ENCODE assay signal across 22 cellular contexts in genomic region chr18:23547806-23548205, GRCh38. TPM values are rescaled to one million over a fixed set of nuclear protein-coding genes. Genes with fewer than 3 reads are reported as not detected.
DNase-seq lines count a peak whose midpoint lies in the region; ATAC-seq, FAIRE-seq and TF ChIP-seq lines count a peak whose summit lies in the region.
"Had no signal": no experiment of that assay in that cellular context is flagged by ENCODE, and none has a peak within 500 bp of the region (broad histone marks: within the 10 kb centered on the region; RNA-seq: fewer than 3 reads in every experiment).

No MANE protein-coding gene starts in this region.

- BruUV-seq in endothelial cell of umbilical vein (replicated peaks; lab: Mats Ljungman, UMichigan) (no TSS peak), HepG2 (replicated peaks; lab: Mats Ljungman, UMichigan) (no TSS peak)

- H3K4me2 ChIP-seq in endothelial cell of umbilical vein (ENCODE audit: insufficient read depth, low read length) (no peak overlapping the region), HepG2 (ENCODE audit: low read depth, low read length) (no peak overlapping the region)
- H3K4me2 ChIP-seq: BLaER1 treated with 17β-estradiol and CSF1 and Interleukin-3, amounts not matched to agents 10 nM and 100 nM had no signal

- DNase-seq in Caki2 (ENCODE audit: low read depth) (peak; percentile 72), NCI-H2227 treated with DMSO at 0.1 percent for 48 hours (lab: John Stamatoyannopoulos, UW) (peak; percentile 81), endothelial cell of umbilical vein (ENCODE audit: low read depth, low spot score) (no peak), HepG2 (ENCODE audit: low spot score) (peak; percentile 35), NCI-H2029 treated with DMSO at 0.1 percent for 48 hours (lab: John Stamatoyannopoulos, UW) (no peak), HAP-1 (ENCODE audit: low spot score in 2 of 2) (no peak), ovary (no peak)
- DNase-seq: activated T-cell treated with anti-CD3 and anti-CD28 coated beads, Interleukin-2, amount 50 U/mL, for 48 hours; glutamatergic neuron; NCI-H146; NCI-H526; nephron progenitor cell; right cardiac atrium; RPMI8226; stimulated activated CD4-positive, alpha-beta T cell treated with anti-CD3 and anti-CD28 coated beads, Interleukin-4, amount 100 ng/mL, for 4 hours; stimulated activated naive B cell treated with anti-CD40 and anti-IgM and Interleukin-4, amounts not matched to agents 10 μg/mL and 1 μg/mL and 100 μg/mL, for 72 hours; T-helper 9 cell; uterus had no signal

- in situ Hi-C loops in Caki2 (cut with HindIII; ENCODE audit: low pct_unique_long_range_greater_than_20kb, low sequenced_read_pairs) (no loop called here), HepG2 (cut with HindIII; ENCODE audit: extremely low pct_ligation_motif_present, low pct_unique_long_range_greater_than_20kb) (loop anchor here (5.0 kb wide), 1 partner anchor 39 kb away; the partner anchor contains the start of gene NPC1), HAP-1 (cut with MboI; ENCODE audit: low sequenced_read_pairs) (no loop called here)

- H3K9ac ChIP-seq in endothelial cell of umbilical vein (replicated peaks; ENCODE audit: extremely low read depth, insufficient read depth, low read length): no peak overlapping the region
- H3K9ac ChIP-seq in HepG2 (ENCODE audit: insufficient read depth, low read depth, low read length): no peak overlapping the region
- H3K9ac ChIP-seq: BLaER1 treated with 17β-estradiol and CSF1 and Interleukin-3, amounts not matched to agents 10 nM and 100 nM had no signal

- FAIRE-seq in endothelial cell of umbilical vein (lab: Jason Lieb, UNC): no peak
- FAIRE-seq in HepG2 (lab: Jason Lieb, UNC): no peak
- FAIRE-seq: GM19239 had no signal

- TF ChIP-seq CTCF in endothelial cell of umbilical vein (IDR thresholded peaks at IDR 0.05; ENCODE audit: extremely low read depth in 1 of 2, insufficient read depth in 1 of 2, low read depth in 1 of 2, low read length in 2 of 2) (no peak), HepG2 (CRISPR knock-in tag; IDR thresholded peaks at IDR 0.05) (no peak), ovary (IDR thresholded peaks at IDR 0.05) (no peak)

- H3K79me2 ChIP-seq in endothelial cell of umbilical vein (ENCODE audit: control insufficient read depth, insufficient read depth, low read length) (no peaks in the 10 kb centered on the region), HepG2 (ENCODE audit: insufficient read depth, low read length) (peaks cover 3% of the 10 kb centered on the region)

- peaks cover 10 to 13% of the 10 kb centered on the region in 2 experiments for H3K36me3 ChIP-seq in endothelial cell of umbilical vein (ENCODE audit: control insufficient read depth in 2 of 2, extremely low read depth in 1 of 2, insufficient read depth in 2 of 2, low read length in 2 of 2)
- H3K36me3 ChIP-seq in HepG2 (replicated peaks in 1 of 2; ENCODE audit: control insufficient read depth in 1 of 2, insufficient read depth in 2 of 2, low read length in 2 of 2): peaks cover 20 to 81% of the 10 kb centered on the region in 2 experiments
- H3K36me3 ChIP-seq in HAP-1 (replicated peaks): peaks cover 38% of the 10 kb centered on the region
- H3K36me3 ChIP-seq in ovary: no peaks in the 10 kb centered on the region
- H3K36me3 ChIP-seq: uterus had no signal

- dilution Hi-C loops in endothelial cell of umbilical vein (cut with MboI; ENCODE audit: extremely low pct_ligation_motif_present, low sequenced_read_pairs): no loop called here

- H3K27ac ChIP-seq in endothelial cell of umbilical vein (ENCODE audit: insufficient read depth, low read depth, low read length) (no peak overlapping the region), HepG2 (ENCODE audit: extremely low read length, insufficient read depth, low read length) (peak overlapping the region; percentile 75), ovary (no peak overlapping the region)
- H3K27ac ChIP-seq: BLaER1 treated with 17β-estradiol and CSF1 and Interleukin-3, amounts not matched to agents 10 nM and 100 nM; uterus had no signal

- CTCF ChIA-PET in endothelial cell of umbilical vein (lab: Charles Lee): interaction anchor here (0.8 to 1.9 kb wide), 4 partner anchors 32 to 155 kb away, joined by 3 to 9 read pairs (median 4); no protein-coding TSS in a partner anchor
- CTCF ChIA-PET in HepG2 (lab: Yijun Ruan, JAX; ENCODE audit: low intra/inter-chr PET ratio, low total read pairs): no interaction called here

- H3K9me3 ChIP-seq in endothelial cell of umbilical vein (replicated peaks; ENCODE audit: control insufficient read depth, insufficient read depth, low read length) (no peaks in the 10 kb centered on the region), HepG2 (ENCODE audit: low read length) (no peaks in the 10 kb centered on the region), HAP-1 (no peaks in the 10 kb centered on the region), ovary (no peaks in the 10 kb centered on the region)
- H3K9me3 ChIP-seq: BLaER1 treated with 17β-estradiol and CSF1 and Interleukin-3, amounts not matched to agents 10 nM and 100 nM; uterus had no signal

- H2AFZ ChIP-seq in endothelial cell of umbilical vein (ENCODE audit: low read depth, low read length) (no peak overlapping the region), HepG2 (ENCODE audit: low read length) (no peak overlapping the region)

- H3K9me1 ChIP-seq in endothelial cell of umbilical vein (replicated peaks; ENCODE audit: control insufficient read depth, extremely low read depth, insufficient read depth, low read length): no peaks in the 10 kb centered on the region

- WGBS in HepG2 (ENCODE audit: low lambda C conversion rate): 65% methylated on average over 3 of the region's 3 CpGs
- 61 to 84% (median 77%) methylated on average over 3 of the region's 3 CpGs for WGBS in ovary, 3 donors

- H3K27me3 ChIP-seq in endothelial cell of umbilical vein (ENCODE audit: control insufficient read depth in 2 of 2, insufficient read depth in 2 of 2, low read length in 2 of 2): no peaks in the 10 kb centered on the region
- no peaks in the 10 kb centered on the region for H3K27me3 ChIP-seq in HepG2 (ENCODE audit: control insufficient read depth in 1 of 2, insufficient read depth in 2 of 2, low read length in 2 of 2)
- H3K27me3 ChIP-seq in HAP-1 (ENCODE audit: low read depth): no peaks in the 10 kb centered on the region
- no peaks in the 10 kb centered on the region for H3K27me3 ChIP-seq in ovary
- H3K27me3 ChIP-seq: uterus had no signal

- TF ChIP-seq RAD21 in HepG2 (CRISPR knock-in tag; IDR thresholded peaks at IDR 0.05): no peak

- intact Hi-C loops in endothelial cell of umbilical vein (cut with micrococcal nuclease) (no loop called here), HepG2 (cut with micrococcal nuclease; ENCODE audit: unreplicated experiment) (loop anchor here (1.0 kb wide), 1 partner anchor 8 kb away; no protein-coding TSS in a partner anchor), ovary (cut with DNase I) (no loop called here)

- POLR2A ChIA-PET in endothelial cell of umbilical vein (lab: Charles Lee) (no interaction called here), HepG2 (lab: Yijun Ruan, JAX) (interaction anchor here (0.9 to 1.4 kb wide), 2 partner anchors 8 to 22 kb away, joined by 5 to 6 read pairs; no protein-coding TSS in a partner anchor)

- peak; percentile 57 for ATAC-seq in HepG2
- no peak for ATAC-seq in HG02623 (IDR thresholded peaks at IDR 0.05; ENCODE audit: unreplicated experiment)
- ATAC-seq: left lobe of liver; right cardiac atrium; stimulated activated naive B cell treated with anti-CD40 and anti-IgM and Interleukin-4, amounts not matched to agents 10 μg/mL and 1 μg/mL and 100 μg/mL, for 72 hours had no signal

- TF ChIP-seq EP300 in HepG2 (IDR thresholded peaks at IDR 0.05; ENCODE audit: low read depth in 2 of 2, low read length in 2 of 2) (no peak), HepG2 (CRISPR knock-in tag; IDR thresholded peaks at IDR 0.05; ENCODE audit: borderline replicate concordance) (no peak), ovary (IDR thresholded peaks at IDR 0.05) (no peak)

- H4K20me1 ChIP-seq in endothelial cell of umbilical vein (replicated peaks; ENCODE audit: control insufficient read depth, extremely low read depth, insufficient read depth, low read length) (no peaks in the 10 kb centered on the region), HepG2 (ENCODE audit: insufficient read depth, low read length) (no peaks in the 10 kb centered on the region)

- H3K4me3 ChIP-seq in endothelial cell of umbilical vein (replicated peaks in 1 of 3; ENCODE audit: insufficient read depth in 1 of 3, low read depth in 1 of 3, low read length in 3 of 3) (no peak overlapping the region), HepG2 (replicated peaks in 1 of 3; ENCODE audit: insufficient read depth in 1 of 3, low read depth in 2 of 3, low read length in 3 of 3) (no peak overlapping the region), HAP-1 (no peak overlapping the region), ovary (no peak overlapping the region)
- H3K4me3 ChIP-seq: BLaER1 treated with 17β-estradiol and CSF1 and Interleukin-3, amounts not matched to agents 10 nM and 100 nM; uterus had no signal

- TF ChIP-seq POLR2A in endothelial cell of umbilical vein (IDR thresholded peaks at IDR 0.05; ENCODE audit: low read depth, low read length) (no peak), HepG2 (IDR thresholded peaks at IDR 0.05; ENCODE audit: insufficient read depth in 1 of 2, low read depth in 2 of 2, low read length in 2 of 2) (no peak), ovary (IDR thresholded peaks at IDR 0.05) (no peak)

- H3K4me1 ChIP-seq in endothelial cell of umbilical vein (ENCODE audit: control insufficient read depth, extremely low read depth, insufficient read depth, low read length) (no peaks in the 10 kb centered on the region), HepG2 (ENCODE audit: insufficient read depth, low read length) (peaks cover 59% of the 10 kb centered on the region), HAP-1 (no peaks in the 10 kb centered on the region), ovary (ENCODE audit: insufficient read depth) (no peaks in the 10 kb centered on the region)
- H3K4me1 ChIP-seq: uterus had no signal

RNA-seq across cellular contexts. Expression of gene NPC1, which starts 38.5 kb away (rescaled TPM):
- 33.6 and 37.9 TPM in 2 replicates for total RNA-seq in Caki2 (2014; rRNA removed; shearing (Covaris generic); ENCODE audit: low replicate concordance)
- total RNA-seq in endothelial cell of umbilical vein (45.2 and 58.2 TPM in 2 replicates), HepG2 (2016; rRNA removed; fragmentation: Illumina TruSeq; extraction: Trizol) (28.6 and 46.5 TPM in 2 replicates), ovary (10 to 100 TPM; 21.8 to 54.5 (median 29.8) TPM)
- polyA plus RNA-seq in endothelial cell of umbilical vein (38.9 and 40.6 TPM in 2 replicates), HepG2 (2011; rRNA removed) (114 and 121 TPM in 2 replicates), ovary (100 to 1,000 TPM in 1 of 2 donors, 10 to 100 TPM in 1; 26.4 to 100 TPM)
- 33.1 and 33.7 TPM in 2 replicates for polyA plus RNA-seq in endothelial cell of umbilical vein (2011; cell fraction: cytosol; rRNA removed)
- 62.0 and 72.7 TPM in 2 replicates for polyA plus RNA-seq in endothelial cell of umbilical vein (2011; cell fraction: nucleus; rRNA removed)
- 27.2 and 39.7 TPM in 2 replicates for polyA plus RNA-seq in endothelial cell of umbilical vein (2012)
- polyA minus RNA-seq in endothelial cell of umbilical vein: 104 and 109 TPM in 2 replicates
- polyA minus RNA-seq in endothelial cell of umbilical vein (2011; cell fraction: cytosol; rRNA and poly(A)+ RNA removed): 82.0 TPM
- polyA minus RNA-seq in endothelial cell of umbilical vein (2011; cell fraction: nucleus; rRNA and poly(A)+ RNA removed): 71.9 and 106 TPM in 2 replicates
- total RNA-seq in HepG2 (2016; cell fraction: cytosol; rRNA removed; fragmentation: Illumina TruSeq; extraction: Trizol; ENCODE audit: low read depth): 8.3 and 10.0 TPM in 2 replicates
- 22.8 and 44.6 TPM in 2 replicates for total RNA-seq in HepG2 (2016; cell fraction: insoluble cytoplasmic fraction; rRNA removed; fragmentation: Illumina TruSeq; extraction: Trizol)
- 11.8 and 17.8 TPM in 2 replicates for total RNA-seq in HepG2 (2016; cell fraction: membrane; rRNA removed; fragmentation: Illumina TruSeq; extraction: Trizol)
- total RNA-seq in HepG2 (2016; cell fraction: nucleus; rRNA removed; fragmentation: Illumina TruSeq; extraction: Trizol): 80.8 and 107 TPM in 2 replicates
- polyA plus RNA-seq in HepG2 (2011; cell fraction: cytosol; rRNA removed): 149 and 162 TPM in 2 replicates
- 224 and 235 TPM in 2 replicates for polyA plus RNA-seq in HepG2 (2011; cell fraction: nucleus; rRNA removed)
- 89.5 and 105 TPM in 2 replicates for polyA plus RNA-seq in HepG2 (2012)
- polyA plus RNA-seq in HepG2 (2016; cell fraction: cytosol; fragmentation: Illumina TruSeq; extraction: Trizol; ENCODE audit: low read depth): 2.8 and 3.1 TPM in 2 replicates
- 16.2 and 18.5 TPM in 2 replicates for polyA plus RNA-seq in HepG2 (2016; cell fraction: insoluble cytoplasmic fraction; fragmentation: Illumina TruSeq; extraction: Trizol; ENCODE audit: low read depth)
- polyA plus RNA-seq in HepG2 (2016; cell fraction: membrane; fragmentation: Illumina TruSeq; extraction: Trizol; ENCODE audit: low read depth): 4.5 and 6.4 TPM in 2 replicates
- polyA plus RNA-seq in HepG2 (2016; cell fraction: nucleus; fragmentation: Illumina TruSeq; extraction: Trizol; ENCODE audit: insufficient read depth, low read depth): 80.1 and 82.3 TPM in 2 replicates
- polyA minus RNA-seq in HepG2 (2011; rRNA and poly(A)+ RNA removed; ENCODE audit: low replicate concordance): 256 and 622 TPM in 2 replicates
- polyA minus RNA-seq in HepG2 (2011; cell fraction: cytosol; rRNA and poly(A)+ RNA removed): 144 and 165 TPM in 2 replicates
- 343 and 354 TPM in 2 replicates for polyA minus RNA-seq in HepG2 (2011; cell fraction: nucleus; rRNA and poly(A)+ RNA removed)

RNA-seq across cellular contexts. Expression of gene RMC1, which starts 44.5 kb away (rescaled TPM):
- 10.8 and 31.7 TPM in 2 replicates for total RNA-seq in Caki2 (2014; rRNA removed; shearing (Covaris generic); ENCODE audit: low replicate concordance)
- 27.8 and 29.7 TPM in 2 replicates for total RNA-seq in endothelial cell of umbilical vein
- 26.2 and 27.4 TPM in 2 replicates for polyA plus RNA-seq in endothelial cell of umbilical vein
- 20.6 and 21.6 TPM in 2 replicates for polyA plus RNA-seq in endothelial cell of umbilical vein (2011; cell fraction: cytosol; rRNA removed)
- polyA plus RNA-seq in endothelial cell of umbilical vein (2011; cell fraction: nucleus; rRNA removed): 57.5 and 72.0 TPM in 2 replicates
- polyA plus RNA-seq in endothelial cell of umbilical vein (2012): 21.3 and 22.2 TPM in 2 replicates
- 20.7 and 21.1 TPM in 2 replicates for polyA minus RNA-seq in endothelial cell of umbilical vein
- 12.3 TPM for polyA minus RNA-seq in endothelial cell of umbilical vein (2011; cell fraction: cytosol; rRNA and poly(A)+ RNA removed)
- polyA minus RNA-seq in endothelial cell of umbilical vein (2011; cell fraction: nucleus; rRNA and poly(A)+ RNA removed): 17.9 and 22.2 TPM in 2 replicates
- 19.5 and 19.9 TPM in 2 replicates for total RNA-seq in HepG2 (2016; rRNA removed; fragmentation: Illumina TruSeq; extraction: Trizol)
- 9.4 and 11.1 TPM in 2 replicates for total RNA-seq in HepG2 (2016; cell fraction: cytosol; rRNA removed; fragmentation: Illumina TruSeq; extraction: Trizol; ENCODE audit: low read depth)
- 17.0 and 23.9 TPM in 2 replicates for total RNA-seq in HepG2 (2016; cell fraction: insoluble cytoplasmic fraction; rRNA removed; fragmentation: Illumina TruSeq; extraction: Trizol)
- total RNA-seq in HepG2 (2016; cell fraction: membrane; rRNA removed; fragmentation: Illumina TruSeq; extraction: Trizol): 12.8 and 14.0 TPM in 2 replicates
- total RNA-seq in HepG2 (2016; cell fraction: nucleus; rRNA removed; fragmentation: Illumina TruSeq; extraction: Trizol): 17.5 and 19.2 TPM in 2 replicates
- 8.2 and 9.4 TPM in 2 replicates for polyA plus RNA-seq in HepG2 (2011; rRNA removed)
- polyA plus RNA-seq in HepG2 (2011; cell fraction: cytosol; rRNA removed): 5.9 and 8.7 TPM in 2 replicates
- 21.6 and 24.9 TPM in 2 replicates for polyA plus RNA-seq in HepG2 (2011; cell fraction: nucleus; rRNA removed)
- 11.0 TPM in 2 replicates for polyA plus RNA-seq in HepG2 (2012)
- 4.5 and 5.7 TPM in 2 replicates for polyA plus RNA-seq in HepG2 (2016; cell fraction: cytosol; fragmentation: Illumina TruSeq; extraction: Trizol; ENCODE audit: low read depth)
- 16.4 and 20.9 TPM in 2 replicates for polyA plus RNA-seq in HepG2 (2016; cell fraction: insoluble cytoplasmic fraction; fragmentation: Illumina TruSeq; extraction: Trizol; ENCODE audit: low read depth)
- polyA plus RNA-seq in HepG2 (2016; cell fraction: membrane; fragmentation: Illumina TruSeq; extraction: Trizol; ENCODE audit: low read depth): 7.0 and 8.7 TPM in 2 replicates
- polyA plus RNA-seq in HepG2 (2016; cell fraction: nucleus; fragmentation: Illumina TruSeq; extraction: Trizol; ENCODE audit: insufficient read depth, low read depth): 28.4 and 31.5 TPM in 2 replicates
- 5.1 and 13.8 TPM in 2 replicates for polyA minus RNA-seq in HepG2 (2011; rRNA and poly(A)+ RNA removed; ENCODE audit: low replicate concordance)
- 5.4 and 7.3 TPM in 2 replicates for polyA minus RNA-seq in HepG2 (2011; cell fraction: cytosol; rRNA and poly(A)+ RNA removed)
- polyA minus RNA-seq in HepG2 (2011; cell fraction: nucleus; rRNA and poly(A)+ RNA removed): 12.6 and 17.2 TPM in 2 replicates
- 10 to 100 TPM; 15.0 to 29.2 (median 21.8) TPM for total RNA-seq in ovary
- 10 to 100 TPM; 22.9 to 29.5 TPM for polyA plus RNA-seq in ovary

Comparison
In these comparisons a context has a peak if more than half of its experiments do, and no peak if none do; other contexts are left out.
1. DNase-seq: peak in Caki2 (single experiment), NCI-H2227 treated with DMSO at 0.1 percent for 48 hours (single experiment) and HepG2 (single experiment); none in endothelial cell of umbilical vein (single experiment), NCI-H2029 treated with DMSO at 0.1 percent for 48 hours (single experiment), HAP-1 (0 of 2) and ovary (0 of 5).